Comparison of ENCODE assay signal across 25 cellular contexts in genomic region chr12:65325183-65325582, GRCh38. TPM values are rescaled to one million over a fixed set of nuclear protein-coding genes. Genes with fewer than 3 reads are reported as not detected.
"Had no signal": no experiment of that assay in that cellular context is flagged by ENCODE, and none has a peak within 500 bp of the region (broad histone marks: within the 10 kb centered on the region; RNA-seq: fewer than 3 reads in every experiment).

No MANE protein-coding gene starts in this region.

- H3K27ac ChIP-seq: coronary artery, dorsolateral prefrontal cortex, gastrocnemius medialis, left lung, right atrium auricular region, suprapubic skin, tibial nerve had no signal

- ATAC-seq: activated CD4-positive, alpha-beta T cell treated with anti-CD3 and anti-CD28 coated beads for 36 hours; activated CD8-positive, alpha-beta memory T cell treated with anti-CD3 and anti-CD28 coated beads, Interleukin-2, amount 10 ng/mL, durations not matched to agents 7 days and 5 days; activated CD8-positive, alpha-beta T cell treated with anti-CD3 and anti-CD28 coated beads, Interleukin-2, amount 10 ng/mL, durations not matched to agents 7 days and 5 days; activated naive CD4-positive, alpha-beta T cell treated with anti-CD3 and anti-CD28 coated beads, Interleukin-2, amount 50 U/mL, for 72 hours; gastrocnemius medialis; left lung; stimulated activated naive B cell treated with anti-CD40 and anti-IgM and Interleukin-4, amounts not matched to agents 10 μg/mL and 1 μg/mL and 100 μg/mL, for 72 hours had no signal

- H3K4me1 ChIP-seq: left lung had no signal

- H3K36me3 ChIP-seq: left lung, suprapubic skin, tibial nerve had no signal

- H3K9me3 ChIP-seq: gastrocnemius medialis, left lung, right atrium auricular region, suprapubic skin, tibial nerve had no signal

- H3K27me3 ChIP-seq: gastrocnemius medialis, left lung, right atrium auricular region, suprapubic skin, tibial nerve had no signal

- DNase-seq: activated CD4-positive, alpha-beta T cell treated with anti-CD3 and anti-CD28 coated beads for 36 hours; activated CD4-positive, CD25-positive, alpha-beta regulatory T cell; activated CD8-positive, alpha-beta memory T cell treated with anti-CD3 and anti-CD28 coated beads, Interleukin-2, amount 10 ng/mL, durations not matched to agents 7 days and 5 days; activated CD8-positive, alpha-beta T cell treated with anti-CD3 and anti-CD28 coated beads, Interleukin-2, amount 10 ng/mL, durations not matched to agents 7 days and 5 days; activated T-cell treated with anti-CD3 and anti-CD28 coated beads, Interleukin-2, amount 50 U/mL, for 48 hours; anterior cingulate cortex; dorsolateral prefrontal cortex; effector memory CD4-positive, alpha-beta T cell; erythroblast; gastrocnemius medialis; glutamatergic neuron; hippocampal formation; kidney glomerular epithelial cell; left lung; naive B cell; stimulated activated CD4-positive, alpha-beta T cell treated with anti-CD3 and anti-CD28 coated beads, Interleukin-15, amount 100 ng/mL, for 24 hours; stimulated activated CD4-positive, alpha-beta T cell treated with anti-CD3 and anti-CD28 coated beads, Interleukin-2, amount 100 ng/mL, for 24 hours; stimulated activated naive B cell treated with anti-CD40 and anti-IgM and Interleukin-4, amounts not matched to agents 10 μg/mL and 1 μg/mL and 100 μg/mL, for 72 hours; T-helper 1 cell had no signal

- H3K4me3 ChIP-seq: coronary artery, dorsolateral prefrontal cortex, gastrocnemius medialis, left lung, right atrium auricular region, suprapubic skin, tibial nerve had no signal

- FAIRE-seq: bronchial epithelial cell had no signal

RNA-seq across cellular contexts. Expression of gene MSRB3, which starts 46.7 kb away (rescaled TPM):
- total RNA-seq: activated CD8-positive, alpha-beta memory T cell treated with anti-CD3 and anti-CD28 coated beads, Interleukin-2, amount 10 ng/mL, durations not matched to agents 7 days and 5 days; activated CD8-positive, alpha-beta T cell treated with anti-CD3 and anti-CD28 coated beads, Interleukin-2, amount 10 ng/mL, durations not matched to agents 7 days and 5 days had no signal
